ENCODE assay signal across 11 cellular contexts in the genomic region with DNA sequence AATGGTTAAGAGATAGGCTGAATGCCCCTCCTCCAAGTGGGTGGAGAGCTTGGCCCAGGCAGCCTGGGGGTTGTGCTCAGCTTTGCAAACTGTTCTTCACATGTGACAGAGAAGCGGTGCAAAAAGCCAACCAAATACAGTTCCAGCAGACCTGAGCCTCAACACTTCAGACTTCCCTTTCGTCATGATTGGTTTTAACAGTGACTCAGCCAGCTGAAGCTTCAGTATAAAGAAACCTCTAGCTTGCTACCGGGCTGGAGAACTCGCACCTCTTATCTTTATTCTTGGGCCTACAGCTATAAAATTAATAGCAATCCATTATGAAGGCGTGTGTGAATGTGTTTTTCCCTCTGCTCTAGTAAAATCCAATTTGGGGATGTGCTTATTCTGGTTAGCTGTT. TPM values are rescaled to one million over a fixed set of nuclear protein-coding genes. Genes with fewer than 3 reads are reported as not detected.
DNase-seq lines count a peak whose midpoint lies in the region; ATAC-seq and TF ChIP-seq lines count a peak whose summit lies in the region.
"Had no signal": no experiment of that assay in that cellular context is flagged by ENCODE, and none has a peak within 500 bp of the region (broad histone marks: within the 10 kb centered on the region; RNA-seq: fewer than 3 reads in every experiment).

No MANE protein-coding gene starts in this region.

- peaks cover 61% of the 10 kb centered on the region for H3K36me3 Mint-ChIP-seq in brain

- no peaks in the 10 kb centered on the region for H3K36me3 ChIP-seq in right lobe of liver
- H3K36me3 ChIP-seq: BLaER1 had no signal

- TF ChIP-seq CTCF in brain (conservative IDR thresholded peaks at IDR 0.05) (no peak), right lobe of liver (IDR thresholded peaks at IDR 0.05) (no peak)

- TF ChIP-seq POLR2A in right lobe of liver (IDR thresholded peaks at IDR 0.05), result peak; percentile 62

- no peak for DNase-seq in stimulated activated naive CD8-positive, alpha-beta T cell treated with anti-CD3 and anti-CD28 coated beads, Interleukin-15, amount 100 ng/mL, for 72 hours
- DNase-seq in stimulated activated naive CD8-positive, alpha-beta T cell treated with anti-CD3 and anti-CD28 coated beads, Interleukin-15, Interleukin-2, amounts not matched to agents 100 U/mL and 50 U/mL, for 24 hours, result no peak
- DNase-seq in right lobe of liver (peak; percentile 58 to 84 (median 81)), NCI-H1092 (lab: John Stamatoyannopoulos, UW) (no peak), NCI-H2171 treated with DMSO at 0.1 percent for 48 hours (lab: John Stamatoyannopoulos, UW) (no peak), NCI-H446 treated with DMSO at 0.1 percent for 48 hours (lab: John Stamatoyannopoulos, UW) (no peak), KBM-7 (no peak)
- DNase-seq: activated naive CD8-positive, alpha-beta T cell treated with anti-CD3 and anti-CD28 coated beads, Interleukin-2, amount 10 ng/mL, durations not matched to agents 7 days and 5 days; stimulated activated naive CD4-positive, alpha-beta T cell had no signal

- no peaks in the 10 kb centered on the region for H3K27me3 ChIP-seq in right lobe of liver
- H3K27me3 ChIP-seq: BLaER1 had no signal

- H3K9me3 ChIP-seq in right lobe of liver, result no peaks in the 10 kb centered on the region
- H3K9me3 ChIP-seq: BLaER1 had no signal

- H3K27me3 Mint-ChIP-seq in stimulated activated naive CD8-positive, alpha-beta T cell treated with anti-CD3 and anti-CD28 coated beads, Interleukin-15, amount 100 ng/mL, for 72 hours, result peaks cover 26% of the 10 kb centered on the region
- H3K27me3 Mint-ChIP-seq in brain, result no peaks in the 10 kb centered on the region

- 29% methylated on average over 5 of the region's 5 CpGs for WGBS in right lobe of liver (ENCODE audit: insufficient coverage, low coverage, low lambda C conversion rate, missing lambda C conversion rate)

- H3K4me3 Mint-ChIP-seq in stimulated activated naive CD8-positive, alpha-beta T cell treated with anti-CD3 and anti-CD28 coated beads, Interleukin-15, amount 100 ng/mL, for 72 hours, result no peak overlapping the region
- peak overlapping the region in 2 of 5 experiments; percentile 1 to 33 for H3K4me3 Mint-ChIP-seq in brain
- H3K4me3 Mint-ChIP-seq: activated naive CD8-positive, alpha-beta T cell treated with anti-CD3 and anti-CD28 coated beads, Interleukin-2, amount 10 ng/mL, durations not matched to agents 7 days and 5 days had no signal

- H3K4me1 ChIP-seq in right lobe of liver, result peaks cover 0 to 56% (median 18%) of the 10 kb centered on the region in 4 donors

- peaks cover 12% of the 10 kb centered on the region for H3K4me1 Mint-ChIP-seq in stimulated activated naive CD8-positive, alpha-beta T cell treated with anti-CD3 and anti-CD28 coated beads, Interleukin-15, amount 100 ng/mL, for 72 hours
- H3K4me1 Mint-ChIP-seq in brain, result peaks cover 75% of the 10 kb centered on the region

- peak; percentile 45 for ATAC-seq in stimulated activated naive CD8-positive, alpha-beta T cell treated with anti-CD3 and anti-CD28 coated beads, Interleukin-15, amount 100 ng/mL, for 72 hours
- ATAC-seq in stimulated activated naive CD8-positive, alpha-beta T cell treated with anti-CD3 and anti-CD28 coated beads, Interleukin-15, Interleukin-2, amounts not matched to agents 100 U/mL and 50 U/mL, for 24 hours, result no peak
- ATAC-seq in right lobe of liver, result peak; percentile 86 to 93 (median 89)

- peak overlapping the region in 1 of 3 donors; percentile 20 for H3K4me3 ChIP-seq in right lobe of liver
- H3K4me3 ChIP-seq: BLaER1 had no signal

- intact Hi-C loops in right lobe of liver (cut with DNase I), result no loop called here

- peak overlapping the region; percentile 36 to 80 (median 55) for H3K27ac ChIP-seq in right lobe of liver
- H3K27ac ChIP-seq: BLaER1 had no signal

- no peaks in the 10 kb centered on the region for H3K9me3 Mint-ChIP-seq in stimulated activated naive CD8-positive, alpha-beta T cell treated with anti-CD3 and anti-CD28 coated beads, Interleukin-15, amount 100 ng/mL, for 72 hours
- H3K9me3 Mint-ChIP-seq in brain, result peaks cover 0 to 7% (median 0%) of the 10 kb centered on the region in 5 experiments

- no peak overlapping the region for H3K27ac Mint-ChIP-seq in stimulated activated naive CD8-positive, alpha-beta T cell treated with anti-CD3 and anti-CD28 coated beads, Interleukin-15, amount 100 ng/mL, for 72 hours
- H3K27ac Mint-ChIP-seq in brain, result peak overlapping the region in 4 of 5 experiments; percentile 55 to 88 (median 74)
- H3K27ac Mint-ChIP-seq: activated naive CD8-positive, alpha-beta T cell treated with anti-CD3 and anti-CD28 coated beads, Interleukin-2, amount 10 ng/mL, durations not matched to agents 7 days and 5 days had no signal

- in situ Hi-C loops in KBM-7 (cut with MboI; ENCODE audit: low pct_unique_long_range_greater_than_20kb, low sequenced_read_pairs), result no loop called here

RNA-seq across cellular contexts. Expression of gene SETBP1, which starts 20.0 kb away (rescaled TPM):
- polyA plus RNA-seq in brain (ENCODE audit: insufficient read depth, low read depth, low replicate concordance), result 25.7 TPM
- total RNA-seq in right lobe of liver, result 10 to 100 TPM; 14.3 to 29.1 (median 16.6) TPM

Comparison
In these comparisons a context has a peak if more than half of its experiments do, and no peak if none do; other contexts are left out.
1. DNase-seq: peak in right lobe of liver (3 of 3); none in stimulated activated naive CD8-positive, alpha-beta T cell treated with anti-CD3 and anti-CD28 coated beads, Interleukin-15, amount 100 ng/mL, for 72 hours (0 of 2), stimulated activated naive CD8-positive, alpha-beta T cell treated with anti-CD3 and anti-CD28 coated beads, Interleukin-15, Interleukin-2, amounts not matched to agents 100 U/mL and 50 U/mL, for 24 hours (single experiment), NCI-H1092 (single experiment), NCI-H2171 treated with DMSO at 0.1 percent for 48 hours (single experiment), NCI-H446 treated with DMSO at 0.1 percent for 48 hours (single experiment) and KBM-7 (single experiment).
2. H3K27ac Mint-ChIP-seq: peak in brain (4 of 5); none in stimulated activated naive CD8-positive, alpha-beta T cell treated with anti-CD3 and anti-CD28 coated beads, Interleukin-15, amount 100 ng/mL, for 72 hours (0 of 2).